In the genomic region with DNA sequence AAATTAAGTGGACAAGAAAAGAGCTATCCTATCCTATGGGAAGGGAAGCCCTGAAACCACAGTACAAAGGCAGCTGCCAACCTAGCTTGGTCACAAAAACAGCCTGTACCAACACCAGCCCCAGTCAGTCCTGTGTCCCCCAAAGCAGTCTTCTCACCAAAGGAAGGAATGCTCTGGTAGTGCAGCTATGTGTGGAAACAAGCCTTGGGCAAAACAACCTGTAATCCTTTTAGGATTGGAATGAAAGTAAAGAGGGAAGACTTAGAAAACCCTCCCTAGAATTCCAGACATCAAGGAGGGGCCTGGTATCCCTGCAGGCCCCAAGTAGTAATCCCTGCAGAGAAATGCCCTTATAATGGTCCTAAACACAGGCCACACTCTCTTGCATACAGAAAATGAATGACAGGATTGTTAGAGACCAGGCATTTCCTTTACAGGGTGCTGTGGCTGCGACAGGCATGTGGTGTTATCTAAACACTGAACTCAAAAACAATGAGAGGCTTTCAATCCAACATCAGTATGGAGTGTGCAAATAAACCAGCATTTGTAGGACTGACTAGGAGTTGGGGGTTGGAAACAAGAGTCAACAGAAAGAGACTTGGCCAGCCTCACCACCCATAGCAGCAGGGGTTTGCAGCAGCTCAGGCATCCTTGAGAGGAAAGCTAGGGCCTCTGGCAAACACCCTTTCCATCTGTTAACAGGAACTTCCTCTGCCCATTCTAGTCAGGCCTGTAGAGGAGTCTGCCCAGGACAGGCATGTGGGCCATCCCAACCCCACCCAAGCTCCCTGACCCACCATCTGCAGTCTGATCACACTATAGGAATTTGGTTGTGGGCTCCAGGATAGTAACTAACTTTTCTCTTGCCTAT, we compare ENCODE assay signal across 8 cellular contexts. TPM values are rescaled to one million over a fixed set of nuclear protein-coding genes. Genes with fewer than 3 reads are reported as not detected.
DNase-seq lines count a peak whose midpoint lies in the region; ATAC-seq and TF ChIP-seq lines count a peak whose summit lies in the region.

No MANE protein-coding gene starts in this region.

- H3K4me3 ChIP-seq in IMR-90 (ENCODE audit: insufficient read depth, low read depth, low read length) (no peak overlapping the region), mesodermal cell (ENCODE audit: extremely low read depth, insufficient read depth, low read length, poor library complexity, severe bottlenecking) (no peak overlapping the region)

- BruUV-seq in IMR-90 (replicated peaks; lab: Mats Ljungman, UMichigan), result no TSS peak

- H3K9ac ChIP-seq in IMR-90 (ENCODE audit: low read depth, low read length), result peak overlapping the region; percentile 34; the same call in 1 of the 2 replicates

- peak overlapping the region; percentile 11 for H3K4me2 ChIP-seq in IMR-90 (ENCODE audit: low read depth, low read length)

- no peak overlapping the region for H2AFZ ChIP-seq in IMR-90 (replicated peaks; ENCODE audit: low read length, poor library complexity)

- peak overlapping the region; percentile 91 for H2BK5ac ChIP-seq in IMR-90 (ENCODE audit: low read depth, low read length, poor library complexity, severe bottlenecking)

- H3K27ac ChIP-seq in IMR-90 (ENCODE audit: insufficient read depth, low read length) (peak overlapping the region; percentile 73), caudate nucleus (ENCODE audit: low read depth, low read length) (peak overlapping the region; percentile 11), mesodermal cell (ENCODE audit: low read depth, low read length, severe bottlenecking) (peak overlapping the region; percentile 95)

- peak; percentile 68 for ATAC-seq in IMR-90 (ENCODE audit: low read depth)

- no CpG with 5 or more reads among the region's 1 CpG for WGBS in IMR-90 (ENCODE audit: extremely low coverage in 2 of 2, insufficient read length in 1 of 2), 2 experiments
- WGBS in mesodermal cell (ENCODE audit: insufficient coverage in 2 of 2), 2 experiments, result no CpG with 5 or more reads among the region's 1 CpG

- H2BK20ac ChIP-seq in IMR-90 (ENCODE audit: low read depth, low read length), result peak overlapping the region; percentile 72; the same call in 1 of the 2 replicates

- H3K14ac ChIP-seq in IMR-90 (replicated peaks; ENCODE audit: low read depth, low read length), result peak overlapping the region; percentile 60

- peaks cover 36 to 78% of the 10 kb centered on the region in 2 experiments for H3K79me1 ChIP-seq in IMR-90 (ENCODE audit: low read depth in 1 of 2, low read length in 2 of 2)

- POLR2A ChIA-PET in IMR-90 (lab: Charles Lee; ENCODE audit: unreplicated experiment), result interaction anchor here (0.9 kb wide), 1 partner anchor 116 kb away, joined by 4 read pairs; no protein-coding TSS in a partner anchor

- dilution Hi-C loops in IMR-90 (cut with HindIII; ENCODE audit: low sequenced_read_pairs, unreplicated experiment), result no loop called here

- peak overlapping the region; percentile 53 for H4K91ac ChIP-seq in IMR-90 (ENCODE audit: insufficient read depth, low read depth, low read length)

- peak overlapping the region; percentile 69 for H3K18ac ChIP-seq in IMR-90 (ENCODE audit: low read depth, low read length)

- peak overlapping the region; percentile 60 for H2BK120ac ChIP-seq in IMR-90 (ENCODE audit: low read depth, low read length)

- peak overlapping the region; percentile 47 for H2AK9ac ChIP-seq in IMR-90 (replicated peaks; ENCODE audit: low read depth, low read length, poor library complexity)

- H4K5ac ChIP-seq in IMR-90 (ENCODE audit: low read depth, low read length), result 0 out of 2 replicates have a peak overlapping the region, but pooled peaks have one; percentile 57

- CTCF ChIA-PET in IMR-90 (lab: Yijun Ruan, JAX), result interaction anchor here (1.6 kb wide), 1 partner anchor 154 kb away, joined by 3 read pairs; no protein-coding TSS in a partner anchor

- H3K27me3 ChIP-seq in IMR-90 (ENCODE audit: control insufficient read depth, insufficient read depth, low read length), result no peaks in the 10 kb centered on the region

- peak; percentile 57 for DNase-seq in AG20443 (ENCODE audit: low spot score)
- DNase-seq in IMR-90, result peak; percentile 61
- DNase-seq in caudate nucleus (lab: John Stamatoyannopoulos, UW), result peak in 42 of 61 donors; percentile 5 to 72 (median 24)
- no peak for DNase-seq in glomerular visceral epithelial cell (ENCODE audit: extremely low spot score)
- no peak for DNase-seq in GF-D8 (lab: John Stamatoyannopoulos, UW)
- no peak for DNase-seq in RKO (ENCODE audit: low spot score)
- DNase-seq in activated CD4-positive, alpha-beta T cell treated with anti-CD3 and anti-CD28 coated beads for 4 hours, result no peak

- H4K8ac ChIP-seq in IMR-90 (ENCODE audit: low read depth in 2 of 2, low read length in 2 of 2), result peak overlapping the region in 1 of 2 experiments; percentile 62; a peak in 2 of 4 replicates

- peaks cover 21% of the 10 kb centered on the region for H3K9me1 ChIP-seq in IMR-90 (ENCODE audit: insufficient read depth, low read length)

- intact Hi-C loops in IMR-90 (cut with micrococcal nuclease), result loop anchor here (10.0 kb wide), 1 partner anchor 49 kb away; no protein-coding TSS in a partner anchor

- no peak for TF ChIP-seq CTCF in IMR-90 (conservative IDR thresholded peaks at IDR 0.05; ENCODE audit: low read depth, low read length)

- peaks cover 9% of the 10 kb centered on the region; the same call in 1 of the 2 replicates for H4K20me1 ChIP-seq in IMR-90 (ENCODE audit: insufficient read depth, low read length)

- TF ChIP-seq RAD21 in IMR-90 (IDR thresholded peaks at IDR 0.05; ENCODE audit: low read length), result no peak

- H3K4ac ChIP-seq in IMR-90 (ENCODE audit: low read depth, low read length), result peak overlapping the region; percentile 86

- no peaks in the 10 kb centered on the region for H3K9me3 ChIP-seq in IMR-90 (ENCODE audit: control insufficient read depth, insufficient read depth, low read length)
- no peaks in the 10 kb centered on the region for H3K9me3 ChIP-seq in mesodermal cell (ENCODE audit: control insufficient read depth, low read length)

- H3K56ac ChIP-seq in IMR-90 (ENCODE audit: extremely low read depth, insufficient read depth, low read length), result peak overlapping the region; percentile 35; the same call in 1 of the 2 replicates

- TF ChIP-seq POLR2A in IMR-90 (IDR thresholded peaks at IDR 0.05; ENCODE audit: low read depth, low read length), result no peak

- in situ Hi-C loops in IMR-90 (cut with MboI; ENCODE audit: low sequenced_read_pairs), result no loop called here

- peak overlapping the region; percentile 66; the same call in 2 of the 3 replicates for H2BK15ac ChIP-seq in IMR-90 (ENCODE audit: low read depth, low read length)

- H3K4me1 ChIP-seq in IMR-90 (ENCODE audit: control insufficient read depth, insufficient read depth, low read length), result peaks cover 25% of the 10 kb centered on the region
- peaks cover 52% of the 10 kb centered on the region for H3K4me1 ChIP-seq in mesodermal cell (ENCODE audit: control insufficient read depth, insufficient read depth, low read length, poor library complexity, severe bottlenecking)

- peak overlapping the region; percentile 57 for H3K23ac ChIP-seq in IMR-90 (ENCODE audit: low read depth, low read length)

- peaks cover 13% of the 10 kb centered on the region for H3K36me3 ChIP-seq in IMR-90 (ENCODE audit: control insufficient read depth, insufficient read depth, low read length)
- H3K36me3 ChIP-seq in mesodermal cell (ENCODE audit: control insufficient read depth, insufficient read depth, low read length), result peaks cover 31% of the 10 kb centered on the region

- peak overlapping the region; percentile 94; the same call in 1 of the 2 replicates for H2AK5ac ChIP-seq in IMR-90 (ENCODE audit: low read depth, low read length)

TF ChIP-seq in IMR-90, 13 proteins besides CTCF, POLR2A, EP300 and RAD21:
- TF ChIP-seq SMC3 (IDR thresholded peaks at IDR 0.05; ENCODE audit: low read depth, low read length) (no peak), MXI1 (IDR thresholded peaks at IDR 0.05; ENCODE audit: borderline replicate concordance, low read depth, low read length) (0 out of 2 replicates have a peak, but pooled peaks have one; percentile 28), CEBPB (IDR thresholded peaks at IDR 0.05; ENCODE audit: low read depth, low read length) (no peak)
TF ChIP-seq in IMR-90: peak in this region for 1.

RNA-seq across cellular contexts. Expression of a gene that starts 59.1 kb away (rescaled TPM):
- 12.2 and 17.6 TPM in 2 replicates for total RNA-seq in IMR-90 (2012; rRNA removed)
- polyA plus RNA-seq in IMR-90 (2012; rRNA removed), result 29.9 and 30.4 TPM in 2 replicates
- polyA plus RNA-seq in IMR-90 (2012; cell fraction: cytosol; rRNA removed), result 21.1 and 22.7 TPM in 2 replicates
- polyA plus RNA-seq in IMR-90 (2012; cell fraction: nucleus; rRNA removed; ENCODE audit: low replicate concordance), result 90.6 and 91.2 TPM in 2 replicates
- 36.2 TPM for polyA plus RNA-seq in mesodermal cell (2013, experiment 1 of 2)
- 32.1 TPM for polyA plus RNA-seq in mesodermal cell (2013, experiment 2 of 2)

Comparison
In these comparisons a context has a peak if more than half of its experiments do, and no peak if none do; other contexts are left out.
1. DNase-seq: peak in AG20443 (single experiment), IMR-90 (single experiment) and caudate nucleus (42 of 61); none in glomerular visceral epithelial cell (single experiment), GF-D8 (single experiment), RKO (single experiment) and activated CD4-positive, alpha-beta T cell treated with anti-CD3 and anti-CD28 coated beads for 4 hours (0 of 2).
2. H3K27ac ChIP-seq: peak in every context shown above with its lines; median percentile 95 in mesodermal cell; 73 in IMR-90; 11 in caudate nucleus.